Comparison of ENCODE assay signal across 9 cellular contexts in the genomic region with DNA sequence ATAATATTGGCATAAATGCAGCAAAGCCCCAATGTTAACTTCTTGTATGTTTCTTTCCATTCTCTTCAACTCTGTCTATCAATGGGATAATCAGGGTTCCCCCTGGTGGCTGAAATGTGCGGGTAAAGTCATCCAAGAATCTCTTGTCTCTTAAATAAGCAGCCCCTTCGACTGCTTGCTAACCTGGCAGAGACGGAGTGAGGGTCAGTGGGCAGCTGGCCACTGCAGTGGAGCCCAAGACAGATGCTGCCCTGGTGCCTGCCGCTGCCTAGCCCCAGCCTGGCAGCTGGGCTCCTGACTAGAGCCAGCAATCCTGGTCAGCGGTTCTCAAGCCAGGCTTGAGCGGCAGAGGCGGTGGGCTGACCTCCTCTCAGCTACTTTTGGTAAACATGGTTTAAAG.
DNase-seq lines count a peak whose midpoint lies in the region; ATAC-seq, FAIRE-seq and TF ChIP-seq lines count a peak whose summit lies in the region.
"Had no signal": no experiment of that assay in that cellular context is flagged by ENCODE, and none has a peak within 500 bp of the region (broad histone marks: within the 10 kb centered on the region; RNA-seq: fewer than 3 reads in every experiment).

No MANE protein-coding gene starts in this region.

- POLR2A ChIA-PET in endothelial cell of umbilical vein (lab: Charles Lee): no interaction called here

- no peak overlapping the region for H3K27ac ChIP-seq in endothelial cell of umbilical vein (ENCODE audit: insufficient read depth, low read depth, low read length)
- H3K27ac ChIP-seq: skin epidermis had no signal

- BruUV-seq in endothelial cell of umbilical vein (replicated peaks; lab: Mats Ljungman, UMichigan): no TSS peak

- H3K4me3 ChIP-seq in endothelial cell of umbilical vein (replicated peaks in 1 of 3; ENCODE audit: insufficient read depth in 1 of 3, low read depth in 1 of 3, low read length in 3 of 3) (no peak overlapping the region), mucosa of descending colon (no peak overlapping the region)
- H3K4me3 ChIP-seq: skin epidermis had no signal

- no peaks in the 10 kb centered on the region for H3K36me3 Mint-ChIP-seq in natural killer cell

- DNase-seq in CD1c-positive myeloid dendritic cell (ENCODE audit: extremely low spot score): peak; percentile 47
- peak; percentile 75 for DNase-seq in NCI-H1694 (lab: John Stamatoyannopoulos, UW)
- DNase-seq in activated CD4-positive, alpha-beta T cell treated with anti-CD3 and anti-CD28 coated beads for 4 hours: peak; percentile 19 to 41
- peak; percentile 89 for DNase-seq in endothelial cell of umbilical vein (ENCODE audit: low read depth, low spot score)
- peak in 1 of 3 donors; percentile 88 for DNase-seq in mucosa of descending colon
- peak; percentile 91 for DNase-seq in superior temporal gyrus (ENCODE audit: extremely low spot score)
- no peak for DNase-seq in natural killer cell

- peak; percentile 69 to 70 for TF ChIP-seq CTCF in endothelial cell of umbilical vein (IDR thresholded peaks at IDR 0.05; ENCODE audit: extremely low read depth in 1 of 2, insufficient read depth in 1 of 2, low read depth in 1 of 2, low read length in 2 of 2)
- TF ChIP-seq CTCF in mucosa of descending colon (IDR thresholded peaks at IDR 0.05): peak; percentile 12
- TF ChIP-seq CTCF in natural killer cell (IDR thresholded peaks at IDR 0.05): no peak

- H3K4me2 ChIP-seq in endothelial cell of umbilical vein (ENCODE audit: insufficient read depth, low read length): no peak overlapping the region

- H3K9me3 Mint-ChIP-seq in natural killer cell: no peaks in the 10 kb centered on the region

- FAIRE-seq in endothelial cell of umbilical vein (lab: Jason Lieb, UNC): peak; percentile 76

- H3K27me3 Mint-ChIP-seq in natural killer cell (ENCODE audit: low read depth in 2 of 2): no peaks in the 10 kb centered on the region

- no peak overlapping the region for H3K27ac Mint-ChIP-seq in natural killer cell

- CTCF ChIA-PET in endothelial cell of umbilical vein (lab: Charles Lee): interaction anchor here (0.7 to 5.4 kb wide), 12 partner anchors 9 to 352 kb away, joined by 3 to 54 read pairs (median 4); no protein-coding TSS in a partner anchor

- H4K20me1 ChIP-seq in endothelial cell of umbilical vein (replicated peaks; ENCODE audit: control insufficient read depth, extremely low read depth, insufficient read depth, low read length): no peaks in the 10 kb centered on the region

- dilution Hi-C loops in endothelial cell of umbilical vein (cut with MboI; ENCODE audit: extremely low pct_ligation_motif_present, low sequenced_read_pairs): no loop called here

- no peaks in the 10 kb centered on the region for H3K27me3 ChIP-seq in endothelial cell of umbilical vein (ENCODE audit: control insufficient read depth in 2 of 2, insufficient read depth in 2 of 2, low read length in 2 of 2)

- no peak overlapping the region for H3K9ac ChIP-seq in endothelial cell of umbilical vein (replicated peaks; ENCODE audit: extremely low read depth, insufficient read depth, low read length)

- no peaks in the 10 kb centered on the region for H3K36me3 ChIP-seq in endothelial cell of umbilical vein (ENCODE audit: control insufficient read depth in 2 of 2, extremely low read depth in 1 of 2, insufficient read depth in 2 of 2, low read length in 2 of 2)
- no peaks in the 10 kb centered on the region for H3K36me3 ChIP-seq in mucosa of descending colon (ENCODE audit: low read depth)

- intact Hi-C loops in endothelial cell of umbilical vein (cut with micrococcal nuclease) (loop anchor here (1.0 to 5.0 kb wide), 6 partner anchors 113 to 620 kb away; partner anchors contain the start of gene GRB10), mucosa of descending colon (cut with DNase I, micrococcal nuclease) (no loop called here), natural killer cell (cut with micrococcal nuclease) (no loop called here)

- no peaks in the 10 kb centered on the region for H3K4me1 Mint-ChIP-seq in natural killer cell

- no peak overlapping the region for H2AFZ ChIP-seq in endothelial cell of umbilical vein (ENCODE audit: low read depth, low read length)

- H3K9me3 ChIP-seq in endothelial cell of umbilical vein (replicated peaks; ENCODE audit: control insufficient read depth, insufficient read depth, low read length): no peaks in the 10 kb centered on the region
- H3K9me3 ChIP-seq in mucosa of descending colon: no peaks in the 10 kb centered on the region

- H3K9me1 ChIP-seq in endothelial cell of umbilical vein (replicated peaks; ENCODE audit: control insufficient read depth, extremely low read depth, insufficient read depth, low read length): no peaks in the 10 kb centered on the region

- TF ChIP-seq POLR2A in endothelial cell of umbilical vein (IDR thresholded peaks at IDR 0.05; ENCODE audit: low read depth, low read length): no peak

- no peaks in the 10 kb centered on the region for H3K79me2 ChIP-seq in endothelial cell of umbilical vein (ENCODE audit: control insufficient read depth, insufficient read depth, low read length)

- H3K4me1 ChIP-seq in endothelial cell of umbilical vein (ENCODE audit: control insufficient read depth, extremely low read depth, insufficient read depth, low read length): peaks cover 26% of the 10 kb centered on the region
- H3K4me1 ChIP-seq in mucosa of descending colon (ENCODE audit: low read depth): peaks cover 11% of the 10 kb centered on the region

- ATAC-seq in GM21367 (IDR thresholded peaks at IDR 0.05; ENCODE audit: unreplicated experiment) (peak; percentile 58), mucosa of descending colon (peak; percentile 52), natural killer cell (no peak)

- no peak overlapping the region for H3K4me3 Mint-ChIP-seq in natural killer cell

TF ChIP-seq in endothelial cell of umbilical vein, 7 proteins besides CTCF, POLR2A, EP300 and RAD21:
- TF ChIP-seq GATA2 (IDR thresholded peaks at IDR 0.05; ENCODE audit: insufficient read depth, insufficient read length, low read depth, low read length) (no peak), JUN (IDR thresholded peaks at IDR 0.05; ENCODE audit: borderline replicate concordance, insufficient read depth, insufficient read length, low read depth) (no peak), MYC (IDR thresholded peaks at IDR 0.05; ENCODE audit: low read depth, low read length) (no peak), POLR2AphosphoS5 (IDR thresholded peaks at IDR 0.05; ENCODE audit: insufficient read depth, low read depth, low read length) (no peak), EZH2 (IDR thresholded peaks at IDR 0.05; ENCODE audit: borderline replicate concordance, low read depth, low read length, severe bottlenecking) (no peak), FOS (IDR thresholded peaks at IDR 0.05; ENCODE audit: borderline replicate concordance, insufficient read depth, low read length) (no peak)
- TF ChIP-seq, protein P1, sequence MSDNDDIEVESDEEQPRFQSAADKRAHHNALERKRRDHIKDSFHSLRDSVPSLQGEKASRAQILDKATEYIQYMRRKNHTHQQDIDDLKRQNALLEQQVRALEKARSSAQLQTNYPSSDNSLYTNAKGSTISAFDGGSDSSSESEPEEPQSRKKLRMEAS (IDR thresholded peaks at IDR 0.05; ENCODE audit: insufficient read depth, insufficient read length): no peak

Comparison
In these comparisons a context has a peak if more than half of its experiments do, and no peak if none do; other contexts are left out.
1. ATAC-seq: peak in GM21367 (single experiment) and mucosa of descending colon (single experiment); none in natural killer cell (0 of 3).